In genomic region chr3:185397676-185398075, GRCh38 we compare ENCODE assay signal across 19 cellular contexts. TPM values are rescaled to one million over a fixed set of nuclear protein-coding genes. Genes with fewer than 3 reads are reported as not detected.
DNase-seq lines count a peak whose midpoint lies in the region; ATAC-seq and TF ChIP-seq lines count a peak whose summit lies in the region.
"Had no signal": no experiment of that assay in that cellular context is flagged by ENCODE, and none has a peak within 500 bp of the region (broad histone marks: within the 10 kb centered on the region; RNA-seq: fewer than 3 reads in every experiment).

No MANE protein-coding gene starts in this region.

- no peaks in the 10 kb centered on the region for H3K36me3 ChIP-seq in left ventricle myocardium inferior
- H3K36me3 ChIP-seq: right lobe of liver, upper lobe of right lung had no signal

- TF ChIP-seq POLR2A in lower leg skin (IDR thresholded peaks at IDR 0.05): no peak

- H3K4me3 ChIP-seq in left ventricle myocardium inferior: no peak overlapping the region
- H3K4me3 ChIP-seq in lower leg skin (ENCODE audit: low read depth, poor library complexity, severe bottlenecking): no peak overlapping the region
- H3K4me3 ChIP-seq: right lobe of liver, upper lobe of right lung had no signal

- peaks cover 5% of the 10 kb centered on the region for H3K4me1 ChIP-seq in left ventricle myocardium inferior
- H3K4me1 ChIP-seq: right lobe of liver, upper lobe of right lung had no signal

- TF ChIP-seq CTCF in left ventricle myocardium inferior (IDR thresholded peaks at IDR 0.05; ENCODE audit: borderline replicate concordance) (no peak), lower leg skin (IDR thresholded peaks at IDR 0.05) (no peak)

- WGBS in lower leg skin, 2 donors: 43 to 53% methylated on average over 6 of the region's 6 CpGs

- intact Hi-C loops in Right ventricle myocardium superior (cut with DNase I) (no loop called here), left ventricle myocardium inferior (cut with micrococcal nuclease) (no loop called here), left ventricle myocardium superior (cut with micrococcal nuclease) (no loop called here), lower leg skin (cut with DNase I; ENCODE audit: low total_unique reads) (no loop called here)

- ATAC-seq in Right ventricle myocardium superior (ENCODE audit: poor library complexity) (peak; percentile 57), left ventricle myocardium superior (peak; percentile 60)
- ATAC-seq: right lobe of liver, upper lobe of right lung had no signal

- no peaks in the 10 kb centered on the region for H3K9me3 ChIP-seq in left ventricle myocardium inferior (replicated peaks)
- H3K9me3 ChIP-seq: right lobe of liver, upper lobe of right lung had no signal

- no peak for DNase-seq in Right ventricle myocardium superior
- DNase-seq in left ventricle myocardium inferior: no peak
- DNase-seq in anterior cingulate cortex (lab: John Stamatoyannopoulos, UW): peak in 45 of 58 donors; percentile 7 to 83 (median 42)
- DNase-seq in left ventricle myocardium superior: no peak
- peak in 45 of 49 donors; percentile 4 to 84 (median 51) for DNase-seq in substantia nigra (lab: John Stamatoyannopoulos, UW)
- DNase-seq in lower leg skin (ENCODE audit: low spot score in 2 of 2): no peak
- DNase-seq in central memory CD4-positive, alpha-beta T cell: no peak
- no peak for DNase-seq in NCI-H146 (lab: John Stamatoyannopoulos, UW)
- DNase-seq: activated CD4-positive, alpha-beta memory T cell treated with anti-CD3 and anti-CD28 coated beads, Interleukin-2, amount 10 ng/mL, durations not matched to agents 7 days and 5 days; activated naive CD8-positive, alpha-beta T cell treated with anti-CD3 and anti-CD28 coated beads for 36 hours; activated T-cell treated with anti-CD3 and anti-CD28 coated beads, Interleukin-2, amount 50 U/mL, for 48 hours; DMS79; Kasumi-1; kidney glomerular epithelial cell; NCI-H1092 treated with DMSO at 0.1 percent for 48 hours; right lobe of liver; SHP77; stimulated activated naive CD4-positive, alpha-beta T cell; upper lobe of right lung had no signal

- no peaks in the 10 kb centered on the region for H3K27me3 ChIP-seq in left ventricle myocardium inferior (ENCODE audit: low read depth)
- H3K27me3 ChIP-seq: right lobe of liver, upper lobe of right lung had no signal

- H3K27ac ChIP-seq in left ventricle myocardium inferior (replicated peaks) (no peak overlapping the region), substantia nigra (ENCODE audit: low read depth, low read length, poor library complexity, severe bottlenecking) (peak overlapping the region; percentile 58)
- H3K27ac ChIP-seq: right lobe of liver, upper lobe of right lung had no signal

RNA-seq across cellular contexts. Expression of gene MAP3K13, which starts 34.7 kb away (rescaled TPM):
- total RNA-seq in Right ventricle myocardium superior (7.6 TPM), left ventricle myocardium inferior (8.4 TPM), left ventricle myocardium superior (8.0 TPM), lower leg skin (10 to 100 TPM; 14.3 to 19.2 (median 17.1) TPM)

Comparison
In these comparisons a context has a peak if more than half of its experiments do, and no peak if none do; other contexts are left out.
1. DNase-seq: peak in anterior cingulate cortex (45 of 58) and substantia nigra (45 of 49); none in Right ventricle myocardium superior (single experiment), left ventricle myocardium inferior (single experiment), left ventricle myocardium superior (single experiment), lower leg skin (0 of 2), central memory CD4-positive, alpha-beta T cell (single experiment) and NCI-H146 (single experiment).